8 cellular contexts compared by ENCODE assay signal in genomic region chr4:169619518-169619957, GRCh38. TPM values are rescaled to one million over a fixed set of nuclear protein-coding genes. Genes with fewer than 3 reads are reported as not detected.
A peak's percentile ranks its signal among the peaks of the same experiment; 100 is the strongest.
DNase-seq lines count a peak whose midpoint lies in the region; ATAC-seq and TF ChIP-seq lines count a peak whose summit lies in the region.

No MANE protein-coding gene starts in this region.

- H3K27me3 ChIP-seq in duodenal mucosa (ENCODE audit: control insufficient read depth in 1 of 2, insufficient read depth in 2 of 2, low read length in 2 of 2) (no peaks in the 10 kb centered on the region), lower lobe of right lung (ENCODE audit: low read depth) (no peaks in the 10 kb centered on the region)

- peak; percentile 55 for TF ChIP-seq CTCF in AG09309 (IDR thresholded peaks at IDR 0.05; ENCODE audit: control insufficient read depth, insufficient read depth, low read depth, low read length, missing control alignments)
- TF ChIP-seq CTCF in lower lobe of right lung (IDR thresholded peaks at IDR 0.05) = peak; percentile 51

- H3K9me3 ChIP-seq in duodenal mucosa (ENCODE audit: control insufficient read depth in 1 of 2, low read length in 2 of 2) (no peaks in the 10 kb centered on the region), lower lobe of right lung (no peaks in the 10 kb centered on the region)

- no peak for DNase-seq in AG09309 (ENCODE audit: low read depth)
- peak; percentile 39 for DNase-seq in NCI-H2227 treated with DMSO at 0.1 percent for 48 hours (lab: John Stamatoyannopoulos, UW)
- peak; percentile 83 for DNase-seq in activated CD4-positive, alpha-beta T cell treated with anti-CD3 and anti-CD28 coated beads, Interleukin-2, amount 10 ng/mL, durations not matched to agents 24 days and 14 days
- no peak for DNase-seq in lower lobe of right lung
- peak; percentile 57 to 61 for DNase-seq in stimulated activated naive CD8-positive, alpha-beta T cell treated with anti-CD3 and anti-CD28 coated beads, Interleukin-15, amount 100 ng/mL, for 72 hours

- peak overlapping the region; percentile 99 for H3K27ac Mint-ChIP-seq in activated CD4-positive, alpha-beta T cell treated with anti-CD3 and anti-CD28 coated beads, Interleukin-2, amount 10 ng/mL, durations not matched to agents 24 days and 14 days
- H3K27ac Mint-ChIP-seq in stimulated activated naive CD8-positive, alpha-beta T cell treated with anti-CD3 and anti-CD28 coated beads, Interleukin-15, amount 100 ng/mL, for 72 hours = peak overlapping the region; percentile 99

- peak overlapping the region; percentile 94 to 95 for H3K9ac ChIP-seq in duodenal mucosa (ENCODE audit: low read depth in 1 of 2, low read length in 2 of 2)

- no peaks in the 10 kb centered on the region for H3K27me3 Mint-ChIP-seq in activated CD4-positive, alpha-beta T cell treated with anti-CD3 and anti-CD28 coated beads, Interleukin-2, amount 10 ng/mL, durations not matched to agents 24 days and 14 days
- no peaks in the 10 kb centered on the region for H3K27me3 Mint-ChIP-seq in stimulated activated naive CD8-positive, alpha-beta T cell treated with anti-CD3 and anti-CD28 coated beads, Interleukin-15, amount 100 ng/mL, for 72 hours

- H3K27ac ChIP-seq in duodenal mucosa (ENCODE audit: low read depth, low read length) (peak overlapping the region; percentile 97), lower lobe of right lung (peak overlapping the region; percentile 92)

- H3K9me3 Mint-ChIP-seq in activated CD4-positive, alpha-beta T cell treated with anti-CD3 and anti-CD28 coated beads, Interleukin-2, amount 10 ng/mL, durations not matched to agents 24 days and 14 days = no peaks in the 10 kb centered on the region
- no peaks in the 10 kb centered on the region for H3K9me3 Mint-ChIP-seq in stimulated activated naive CD8-positive, alpha-beta T cell treated with anti-CD3 and anti-CD28 coated beads, Interleukin-15, amount 100 ng/mL, for 72 hours

- peak overlapping the region; percentile 62 for H3K4me3 ChIP-seq in AG09309 (ENCODE audit: control insufficient read depth, low read depth, low read length)
- H3K4me3 ChIP-seq in duodenal mucosa (ENCODE audit: low read depth in 1 of 2, low read length in 2 of 2) = peak overlapping the region; percentile 78 to 89
- peak overlapping the region; percentile 68 for H3K4me3 ChIP-seq in lower lobe of right lung

- intact Hi-C loops in activated CD4-positive, alpha-beta T cell treated with anti-CD3 and anti-CD28 coated beads, Interleukin-2, amount 10 ng/mL, durations not matched to agents 24 days and 14 days (cut with micrococcal nuclease) = loop anchor here (10.0 kb wide), 1 partner anchor 205 kb away; no protein-coding TSS in a partner anchor
- intact Hi-C loops in lower lobe of right lung (cut with DNase I) = no loop called here

- H3K4me1 ChIP-seq in duodenal mucosa (ENCODE audit: control insufficient read depth in 1 of 2, insufficient read depth in 2 of 2, low read length in 2 of 2) (peaks cover 20 to 24% of the 10 kb centered on the region in 2 donors), lower lobe of right lung (peaks cover 31% of the 10 kb centered on the region)

- peaks cover 3% of the 10 kb centered on the region for H3K36me3 Mint-ChIP-seq in activated CD4-positive, alpha-beta T cell treated with anti-CD3 and anti-CD28 coated beads, Interleukin-2, amount 10 ng/mL, durations not matched to agents 24 days and 14 days (ENCODE audit: low read depth)

- H3K36me3 ChIP-seq in duodenal mucosa (ENCODE audit: control insufficient read depth in 1 of 2, insufficient read depth in 2 of 2, low read length in 2 of 2) = no peaks in the 10 kb centered on the region
- no peaks in the 10 kb centered on the region for H3K36me3 ChIP-seq in lower lobe of right lung

- ATAC-seq in GM18517 (IDR thresholded peaks at IDR 0.05; ENCODE audit: unreplicated experiment) (peak; percentile 54), HG03045 (IDR thresholded peaks at IDR 0.05; ENCODE audit: unreplicated experiment) (peak; percentile 41), lower lobe of right lung (peak; percentile 74 to 82)
- peak; percentile 59 for ATAC-seq in stimulated activated naive CD8-positive, alpha-beta T cell treated with anti-CD3 and anti-CD28 coated beads, Interleukin-15, amount 100 ng/mL, for 72 hours

- peak overlapping the region; percentile 100 for H3K4me3 Mint-ChIP-seq in activated CD4-positive, alpha-beta T cell treated with anti-CD3 and anti-CD28 coated beads, Interleukin-2, amount 10 ng/mL, durations not matched to agents 24 days and 14 days
- H3K4me3 Mint-ChIP-seq in stimulated activated naive CD8-positive, alpha-beta T cell treated with anti-CD3 and anti-CD28 coated beads, Interleukin-15, amount 100 ng/mL, for 72 hours = peak overlapping the region; percentile 99

- peaks cover 50% of the 10 kb centered on the region for H3K4me1 Mint-ChIP-seq in activated CD4-positive, alpha-beta T cell treated with anti-CD3 and anti-CD28 coated beads, Interleukin-2, amount 10 ng/mL, durations not matched to agents 24 days and 14 days
- peaks cover 57% of the 10 kb centered on the region for H3K4me1 Mint-ChIP-seq in stimulated activated naive CD8-positive, alpha-beta T cell treated with anti-CD3 and anti-CD28 coated beads, Interleukin-15, amount 100 ng/mL, for 72 hours

RNA-seq across cellular contexts. Expression of gene CLCN3, which starts 0.8 kb away (rescaled TPM):
- total RNA-seq in activated CD4-positive, alpha-beta T cell treated with anti-CD3 and anti-CD28 coated beads, Interleukin-2, amount 10 ng/mL, durations not matched to agents 24 days and 14 days = 26.6 and 28.1 TPM in 2 replicates
- 41.8 TPM for total RNA-seq in lower lobe of right lung

RNA-seq across cellular contexts. Expression of gene NEK1, which starts 7.2 kb away (rescaled TPM):
- total RNA-seq in activated CD4-positive, alpha-beta T cell treated with anti-CD3 and anti-CD28 coated beads, Interleukin-2, amount 10 ng/mL, durations not matched to agents 24 days and 14 days = 8.6 and 11.1 TPM in 2 replicates
- total RNA-seq in lower lobe of right lung = 12.1 TPM

Comparison
In these comparisons a context has a peak if more than half of its experiments do, and no peak if none do; other contexts are left out.
1. DNase-seq: peak in NCI-H2227 treated with DMSO at 0.1 percent for 48 hours (single experiment), activated CD4-positive, alpha-beta T cell treated with anti-CD3 and anti-CD28 coated beads, Interleukin-2, amount 10 ng/mL, durations not matched to agents 24 days and 14 days (single experiment) and stimulated activated naive CD8-positive, alpha-beta T cell treated with anti-CD3 and anti-CD28 coated beads, Interleukin-15, amount 100 ng/mL, for 72 hours (2 of 2); none in AG09309 (single experiment) and lower lobe of right lung (single experiment).
2. Peak in every context shown above with its lines, with median percentiles within 50 percentile points of each other: H3K4me3 ChIP-seq and ATAC-seq.